14 cellular contexts compared by ENCODE assay signal in genomic region chr1:200624679-200625335, GRCh38. TPM values are rescaled to one million over a fixed set of nuclear protein-coding genes. Genes with fewer than 3 reads are reported as not detected.
A peak's percentile ranks its signal among the peaks of the same experiment; 100 is the strongest.
DNase-seq lines count a peak whose midpoint lies in the region; ATAC-seq and TF ChIP-seq lines count a peak whose summit lies in the region.
"Had no signal": no experiment of that assay in that cellular context is flagged by ENCODE, and none has a peak within 500 bp of the region (broad histone marks: within the 10 kb centered on the region; RNA-seq: fewer than 3 reads in every experiment).

No MANE protein-coding gene starts in this region.

- H3K9me3 Mint-ChIP-seq in activated CD4-positive, alpha-beta T cell treated with anti-CD3 and anti-CD28 coated beads, Interleukin-2, amount 10 ng/mL, durations not matched to agents 24 days and 14 days = no peaks in the 10 kb centered on the region
- no peaks in the 10 kb centered on the region for H3K9me3 Mint-ChIP-seq in progenitor cell of endocrine pancreas (ENCODE audit: low read depth)

- no peaks in the 10 kb centered on the region for H3K27me3 ChIP-seq in smooth muscle cell (ENCODE audit: low read depth)

- H3K4me3 Mint-ChIP-seq in activated CD4-positive, alpha-beta T cell treated with anti-CD3 and anti-CD28 coated beads, Interleukin-2, amount 10 ng/mL, durations not matched to agents 24 days and 14 days = no peak overlapping the region
- H3K4me3 Mint-ChIP-seq in progenitor cell of endocrine pancreas (ENCODE audit: low read depth) = no peak overlapping the region

- no peaks in the 10 kb centered on the region for H3F3A ChIP-seq in smooth muscle cell (ENCODE audit: low read depth)

- H3K27me3 Mint-ChIP-seq in activated CD4-positive, alpha-beta T cell treated with anti-CD3 and anti-CD28 coated beads, Interleukin-2, amount 10 ng/mL, durations not matched to agents 24 days and 14 days = peaks cover 6% of the 10 kb centered on the region
- no peaks in the 10 kb centered on the region for H3K27me3 Mint-ChIP-seq in progenitor cell of endocrine pancreas

- H4K20me1 ChIP-seq in smooth muscle cell (ENCODE audit: low read depth) = no peaks in the 10 kb centered on the region

- no peak overlapping the region for H3K4me2 ChIP-seq in smooth muscle cell

- no peaks in the 10 kb centered on the region for H3K79me2 ChIP-seq in smooth muscle cell (ENCODE audit: low read depth)
- H3K79me2 ChIP-seq: parathyroid adenoma had no signal

- H3K9me3 ChIP-seq in smooth muscle cell (replicated peaks; ENCODE audit: low read depth) = no peaks in the 10 kb centered on the region

- peak overlapping the region; percentile 45 for H2AFZ ChIP-seq in smooth muscle cell (ENCODE audit: low read depth)
- H2AFZ ChIP-seq: parathyroid adenoma had no signal

- H3K27ac ChIP-seq in caudate nucleus (ENCODE audit: low read depth, low read length) = peak overlapping the region; percentile 31
- H3K27ac ChIP-seq in smooth muscle cell (ENCODE audit: low read depth) = peak overlapping the region; percentile 5
- H3K27ac ChIP-seq: parathyroid adenoma had no signal

- peaks cover 40% of the 10 kb centered on the region for H3K4me1 Mint-ChIP-seq in activated CD4-positive, alpha-beta T cell treated with anti-CD3 and anti-CD28 coated beads, Interleukin-2, amount 10 ng/mL, durations not matched to agents 24 days and 14 days
- peaks cover 12% of the 10 kb centered on the region for H3K4me1 Mint-ChIP-seq in progenitor cell of endocrine pancreas (ENCODE audit: low read depth)

- H3K4me1 ChIP-seq in smooth muscle cell (ENCODE audit: low read depth) = peaks cover 4% of the 10 kb centered on the region
- H3K4me1 ChIP-seq: parathyroid adenoma had no signal

- no peak for TF ChIP-seq CTCF in smooth muscle cell (IDR thresholded peaks at IDR 0.05; ENCODE audit: borderline replicate concordance, insufficient read depth, poor library complexity, severe bottlenecking)
- no peak for TF ChIP-seq CTCF in progenitor cell of endocrine pancreas (IDR thresholded peaks at IDR 0.05; ENCODE audit: unreplicated experiment)

- no peak overlapping the region for H3K9ac ChIP-seq in smooth muscle cell (ENCODE audit: low read depth)
- H3K9ac ChIP-seq: parathyroid adenoma had no signal

- 93% methylated on average over 2 of the region's 2 CpGs for WGBS in smooth muscle cell (ENCODE audit: low lambda C conversion rate)

- H3K36me3 Mint-ChIP-seq in activated CD4-positive, alpha-beta T cell treated with anti-CD3 and anti-CD28 coated beads, Interleukin-2, amount 10 ng/mL, durations not matched to agents 24 days and 14 days (ENCODE audit: low read depth) = peaks cover 2% of the 10 kb centered on the region
- H3K36me3 Mint-ChIP-seq in progenitor cell of endocrine pancreas (ENCODE audit: insufficient read depth) = no peaks in the 10 kb centered on the region

- intact Hi-C loops in activated CD4-positive, alpha-beta T cell treated with anti-CD3 and anti-CD28 coated beads, Interleukin-2, amount 10 ng/mL, durations not matched to agents 24 days and 14 days (cut with micrococcal nuclease) = loop anchor here (1.0 to 5.0 kb wide), 6 partner anchors 28 to 473 kb away; partner anchors contain the start of genes DDX59 and KIF21B

- H3K4me3 ChIP-seq in smooth muscle cell = no peak overlapping the region

- peak; percentile 45 for DNase-seq in activated CD4-positive, alpha-beta T cell treated with anti-CD3 and anti-CD28 coated beads, Interleukin-2, amount 10 ng/mL, durations not matched to agents 24 days and 14 days
- no peak for DNase-seq in activated CD4-positive, alpha-beta T cell treated with anti-CD3 and anti-CD28 coated beads, Interleukin-2, amount 50 U/mL, for 48 hours
- peak; percentile 16 for DNase-seq in NOMO-1 treated with DMSO at 0.1 percent for 48 hours (lab: John Stamatoyannopoulos, UW; ENCODE audit: unreplicated experiment)
- DNase-seq in caudate nucleus (lab: John Stamatoyannopoulos, UW) = no peak
- DNase-seq in smooth muscle cell (lab: John Stamatoyannopoulos, UW; ENCODE audit: unreplicated experiment) = no peak
- no peak for DNase-seq in progenitor cell of endocrine pancreas (ENCODE audit: low spot score, unreplicated experiment)
- DNase-seq in kidney glomerular epithelial cell (lab: John Stamatoyannopoulos, UW) = no peak
- DNase-seq: activated CD8-positive, alpha-beta memory T cell treated with anti-CD3 and anti-CD28 coated beads, Interleukin-2, amount 50 U/mL, for 4 hours; EL; hippocampal formation; NCI-H2107; PC-3 had no signal

- ATAC-seq in HG03039 (IDR thresholded peaks at IDR 0.05; ENCODE audit: unreplicated experiment) = no peak
- ATAC-seq: PC-3 had no signal

- no peaks in the 10 kb centered on the region for H3K36me3 ChIP-seq in smooth muscle cell (ENCODE audit: low read depth)

- H3K27ac Mint-ChIP-seq in activated CD4-positive, alpha-beta T cell treated with anti-CD3 and anti-CD28 coated beads, Interleukin-2, amount 10 ng/mL, durations not matched to agents 24 days and 14 days = peak overlapping the region; percentile 82
- H3K27ac Mint-ChIP-seq in progenitor cell of endocrine pancreas = no peak overlapping the region

RNA-seq across cellular contexts. Expression of gene KIF14, which starts 4.3 kb away (rescaled TPM):
- 11.5 and 11.6 TPM in 2 replicates for total RNA-seq in activated CD4-positive, alpha-beta T cell treated with anti-CD3 and anti-CD28 coated beads, Interleukin-2, amount 10 ng/mL, durations not matched to agents 24 days and 14 days
- total RNA-seq in smooth muscle cell = 1.3 and 2.5 TPM in 2 replicates
- 0.76 and 0.93 TPM in 2 replicates for polyA plus RNA-seq in smooth muscle cell
- 7.8 and 7.9 TPM in 2 replicates for total RNA-seq in progenitor cell of endocrine pancreas

RNA-seq across cellular contexts. Expression of gene DDX59, which starts 44.9 kb away (rescaled TPM):
- 14.0 and 14.3 TPM in 2 replicates for total RNA-seq in activated CD4-positive, alpha-beta T cell treated with anti-CD3 and anti-CD28 coated beads, Interleukin-2, amount 10 ng/mL, durations not matched to agents 24 days and 14 days
- total RNA-seq in smooth muscle cell (21.8 and 22.5 TPM in 2 replicates), progenitor cell of endocrine pancreas (19.2 and 21.6 TPM in 2 replicates)
- polyA plus RNA-seq in smooth muscle cell = 7.7 and 12.4 TPM in 2 replicates

Comparison
In these comparisons a context has a peak if more than half of its experiments do, and no peak if none do; other contexts are left out.
1. DNase-seq: peak in activated CD4-positive, alpha-beta T cell treated with anti-CD3 and anti-CD28 coated beads, Interleukin-2, amount 10 ng/mL, durations not matched to agents 24 days and 14 days (single experiment) and NOMO-1 treated with DMSO at 0.1 percent for 48 hours (single experiment); none in activated CD4-positive, alpha-beta T cell treated with anti-CD3 and anti-CD28 coated beads, Interleukin-2, amount 50 U/mL, for 48 hours (0 of 2), caudate nucleus (0 of 61), smooth muscle cell (single experiment), progenitor cell of endocrine pancreas (single experiment) and kidney glomerular epithelial cell (single experiment).